9 cellular contexts compared by ENCODE assay signal in the genomic region with DNA sequence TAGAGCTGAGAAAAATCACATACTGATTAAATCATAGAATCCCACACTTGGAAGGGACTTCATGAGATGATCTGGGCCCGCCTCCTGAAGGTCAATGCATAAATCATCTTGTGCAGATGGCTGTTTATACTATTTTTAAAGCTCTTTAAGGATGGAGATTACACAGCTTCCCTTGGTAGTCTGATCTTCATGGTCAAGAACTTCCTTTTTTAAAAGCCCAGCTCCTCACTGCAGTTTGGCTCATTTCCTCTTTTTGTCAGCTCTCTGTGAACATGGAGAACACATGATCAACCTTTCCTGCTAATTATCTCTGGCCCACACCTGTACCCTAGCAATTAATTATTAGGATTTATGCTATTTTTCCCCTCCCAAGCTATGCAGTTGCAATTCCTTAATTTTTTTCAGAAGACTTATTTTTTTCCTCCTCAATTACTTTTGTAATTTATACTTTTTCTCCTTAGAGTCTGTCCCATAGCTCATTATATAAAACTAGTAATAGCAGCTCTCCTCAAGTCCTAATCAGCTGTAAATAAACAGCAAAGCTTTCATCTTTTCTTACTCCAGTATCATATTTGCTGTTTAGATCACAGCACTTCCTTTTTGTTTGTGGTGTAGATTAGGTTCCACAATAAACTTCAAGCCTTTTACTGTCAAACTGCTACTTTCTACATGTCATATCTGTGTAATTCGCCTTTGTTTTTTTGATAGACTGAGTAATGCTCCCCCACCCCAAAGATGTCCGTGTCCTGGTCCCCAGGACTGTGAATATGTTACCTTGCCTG. TPM values are rescaled to one million over a fixed set of nuclear protein-coding genes. Genes with fewer than 3 reads are reported as not detected.
DNase-seq lines count a peak whose midpoint lies in the region; ATAC-seq and TF ChIP-seq lines count a peak whose summit lies in the region.
"Had no signal": no experiment of that assay in that cellular context is flagged by ENCODE, and none has a peak within 500 bp of the region (broad histone marks: within the 10 kb centered on the region; RNA-seq: fewer than 3 reads in every experiment).

No MANE protein-coding gene starts in this region.

- no peak for ATAC-seq in SK-N-SH treated with all-trans-retinoic acid at 6 μM for 48 hours
- peak; percentile 91 for ATAC-seq in HG02759 (IDR thresholded peaks at IDR 0.05; ENCODE audit: unreplicated experiment)

- no peak overlapping the region for H3K4me3 Mint-ChIP-seq in nephron

- H3K9me3 Mint-ChIP-seq in nephron, result peaks cover 2% of the 10 kb centered on the region

- H3K4me1 ChIP-seq in SK-N-SH (ENCODE audit: control insufficient read depth in 1 of 2, insufficient read depth in 2 of 2, low read depth in 1 of 2, low read length in 1 of 2), result no peaks in the 10 kb centered on the region

- H2AFZ ChIP-seq in SK-N-SH (ENCODE audit: low read depth), result no peak overlapping the region

- TF ChIP-seq EP300 in SK-N-SH (IDR thresholded peaks at IDR 0.05; ENCODE audit: borderline replicate concordance in 1 of 2, low read depth in 1 of 2, low read length in 1 of 2), result no peak

- DNase-seq in SK-N-SH (no peak), NB4 (ENCODE audit: low read depth) (peak; percentile 70), NCI-H1436 treated with DMSO at 0.1 percent for 48 hours (lab: John Stamatoyannopoulos, UW) (no peak), NCI-H146 (lab: John Stamatoyannopoulos, UW) (no peak)
- no peak for DNase-seq in stimulated activated CD8-positive, alpha-beta memory T cell treated with anti-CD3 and anti-CD28 coated beads, Interleukin-4, amount 100 ng/mL, for 48 hours

- H3K27ac ChIP-seq in SK-N-SH (ENCODE audit: low read depth in 2 of 2, low read length in 1 of 2), result no peak overlapping the region

- H3K27me3 ChIP-seq in SK-N-SH (ENCODE audit: insufficient read depth), result no peaks in the 10 kb centered on the region

- POLR2A ChIA-PET in SK-N-SH (lab: Yijun Ruan, JAX), result no interaction called here

- H3K4me1 Mint-ChIP-seq in nephron, result peaks cover 23% of the 10 kb centered on the region

- H3K9ac ChIP-seq in SK-N-SH, result no peak overlapping the region

- no peaks in the 10 kb centered on the region for H3K36me3 ChIP-seq in SK-N-SH (replicated peaks in 1 of 2; ENCODE audit: control insufficient read depth in 1 of 2, insufficient read depth in 2 of 2, low read length in 1 of 2)

- TF ChIP-seq CTCF in SK-N-SH (IDR thresholded peaks at IDR 0.05), result no peak
- TF ChIP-seq CTCF in NB4 (IDR thresholded peaks at IDR 0.05; ENCODE audit: low read depth, low read length), result no peak
- no peak for TF ChIP-seq CTCF in nephron (IDR thresholded peaks at IDR 0.05; ENCODE audit: unreplicated experiment in 3 of 3)

- TF ChIP-seq POLR2A in NB4 (IDR thresholded peaks at IDR 0.05; ENCODE audit: extremely low read depth, insufficient read length), result no peak

- H3K4me2 ChIP-seq in SK-N-SH, result no peak overlapping the region

- no peak for TF ChIP-seq RAD21 in SK-N-SH (IDR thresholded peaks at IDR 0.05; ENCODE audit: low read length)

- no peak overlapping the region for H3K4me3 ChIP-seq in SK-N-SH (ENCODE audit: low read depth in 2 of 2, low read length in 1 of 2)
- no peak overlapping the region for H3K4me3 ChIP-seq in NB4 (ENCODE audit: low read depth, low read length)

- H3K9me3 ChIP-seq in SK-N-SH, result peaks cover 7% of the 10 kb centered on the region; the same call in 1 of the 2 replicates

- H3K27ac Mint-ChIP-seq in nephron, result peak overlapping the region; percentile 34 to 92 (median 84)

- no peaks in the 10 kb centered on the region for H3K9me2 ChIP-seq in SK-N-SH

- 54% methylated on average over 3 of the region's 3 CpGs for WGBS in SK-N-SH (ENCODE audit: low lambda C conversion rate)

- peaks cover 5% of the 10 kb centered on the region for H3K27me3 Mint-ChIP-seq in nephron (ENCODE audit: low read depth)

- CTCF ChIA-PET in SK-N-SH (lab: Yijun Ruan, JAX), result interaction anchor here (0.9 to 3.9 kb wide), 4 partner anchors 18 to 540 kb away, joined by 3 to 26 read pairs (median 5); no protein-coding TSS in a partner anchor

- H3F3A ChIP-seq in SK-N-SH (replicated peaks; ENCODE audit: insufficient read depth), result no peaks in the 10 kb centered on the region

- no peaks in the 10 kb centered on the region for H3K36me3 Mint-ChIP-seq in nephron (ENCODE audit: low read depth)

- no peaks in the 10 kb centered on the region for H4K20me1 ChIP-seq in SK-N-SH (ENCODE audit: insufficient read depth)

- no peaks in the 10 kb centered on the region for H3K79me2 ChIP-seq in SK-N-SH (ENCODE audit: insufficient read depth)

TF ChIP-seq in SK-N-SH, 30 proteins besides CTCF, POLR2A, EP300 and RAD21:
- TF ChIP-seq, protein P1, sequence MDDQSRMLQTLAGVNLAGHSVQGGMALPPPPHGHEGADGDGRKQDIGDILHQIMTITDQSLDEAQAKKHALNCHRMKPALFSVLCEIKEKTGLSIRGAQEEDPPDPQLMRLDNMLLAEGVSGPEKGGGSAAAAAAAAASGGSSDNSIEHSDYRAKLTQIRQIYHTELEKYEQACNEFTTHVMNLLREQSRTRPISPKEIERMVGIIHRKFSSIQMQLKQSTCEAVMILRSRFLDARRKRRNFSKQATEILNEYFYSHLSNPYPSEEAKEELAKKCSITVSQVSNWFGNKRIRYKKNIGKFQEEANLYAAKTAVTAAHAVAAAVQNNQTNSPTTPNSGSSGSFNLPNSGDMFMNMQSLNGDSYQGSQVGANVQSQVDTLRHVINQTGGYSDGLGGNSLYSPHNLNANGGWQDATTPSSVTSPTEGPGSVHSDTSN (IDR thresholded peaks at IDR 0.05), result 0 out of 2 replicates have a peak, but pooled peaks have one; percentile 13
- TF ChIP-seq POLR2AphosphoS5 (IDR thresholded peaks at IDR 0.05; ENCODE audit: low read depth, low read length), result no peak

TF ChIP-seq in SK-N-SH treated with all-trans-retinoic acid at 6 μM for 48 hours, 23 proteins besides CTCF, POLR2A, EP300 and RAD21 (continues in another document):
- TF ChIP-seq, protein P2, sequence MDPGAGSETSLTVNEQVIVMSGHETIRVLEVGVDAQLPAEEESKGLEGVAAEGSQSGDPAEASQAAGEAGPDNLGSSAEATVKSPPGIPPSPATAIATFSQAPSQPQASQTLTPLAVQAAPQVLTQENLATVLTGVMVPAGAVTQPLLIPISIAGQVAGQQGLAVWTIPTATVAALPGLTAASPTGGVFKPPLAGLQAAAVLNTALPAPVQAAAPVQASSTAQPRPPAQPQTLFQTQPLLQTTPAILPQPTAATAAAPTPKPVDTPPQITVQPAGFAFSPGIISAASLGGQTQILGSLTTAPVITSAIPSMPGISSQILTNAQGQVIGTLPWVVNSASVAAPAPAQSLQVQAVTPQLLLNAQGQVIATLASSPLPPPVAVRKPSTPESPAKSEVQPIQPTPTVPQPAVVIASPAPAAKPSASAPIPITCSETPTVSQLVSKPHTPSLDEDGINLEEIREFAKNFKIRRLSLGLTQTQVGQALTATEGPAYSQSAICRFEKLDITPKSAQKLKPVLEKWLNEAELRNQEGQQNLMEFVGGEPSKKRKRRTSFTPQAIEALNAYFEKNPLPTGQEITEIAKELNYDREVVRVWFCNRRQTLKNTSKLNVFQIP (CRISPR knock-in tag; IDR thresholded peaks at IDR 0.05; ENCODE audit: borderline replicate concordance, low read depth), result no peak
- TF ChIP-seq, protein P3, sequence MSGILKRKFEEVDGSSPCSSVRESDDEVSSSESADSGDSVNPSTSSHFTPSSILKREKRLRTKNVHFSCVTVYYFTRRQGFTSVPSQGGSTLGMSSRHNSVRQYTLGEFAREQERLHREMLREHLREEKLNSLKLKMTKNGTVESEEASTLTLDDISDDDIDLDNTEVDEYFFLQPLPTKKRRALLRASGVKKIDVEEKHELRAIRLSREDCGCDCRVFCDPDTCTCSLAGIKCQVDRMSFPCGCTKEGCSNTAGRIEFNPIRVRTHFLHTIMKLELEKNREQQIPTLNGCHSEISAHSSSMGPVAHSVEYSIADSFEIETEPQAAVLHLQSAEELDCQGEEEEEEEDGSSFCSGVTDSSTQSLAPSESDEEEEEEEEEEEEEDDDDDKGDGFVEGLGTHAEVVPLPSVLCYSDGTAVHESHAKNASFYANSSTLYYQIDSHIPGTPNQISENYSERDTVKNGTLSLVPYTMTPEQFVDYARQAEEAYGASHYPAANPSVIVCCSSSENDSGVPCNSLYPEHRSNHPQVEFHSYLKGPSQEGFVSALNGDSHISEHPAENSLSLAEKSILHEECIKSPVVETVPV (CRISPR knock-in tag; IDR thresholded peaks at IDR 0.05), result no peak
- TF ChIP-seq ZNF565 (CRISPR knock-in tag; conservative IDR thresholded peaks at IDR 0.05; ENCODE audit: low read depth) (no peak), ZNF70 (CRISPR knock-in tag; IDR thresholded peaks at IDR 0.05) (no peak), ISL1 (CRISPR knock-in tag; IDR thresholded peaks at IDR 0.05) (no peak), ZNF8 (CRISPR knock-in tag; IDR thresholded peaks at IDR 0.05) (no peak), OSR1 (CRISPR knock-in tag; IDR thresholded peaks at IDR 0.05) (no peak), RARB (CRISPR knock-in tag; IDR thresholded peaks at IDR 0.05) (no peak), ZC3H10 (CRISPR knock-in tag; IDR thresholded peaks at IDR 0.05) (no peak), TOX (CRISPR knock-in tag; IDR thresholded peaks at IDR 0.05; ENCODE audit: borderline replicate concordance) (no peak), ZFP3 (CRISPR knock-in tag; IDR thresholded peaks at IDR 0.05) (no peak), PPARA (CRISPR knock-in tag; IDR thresholded peaks at IDR 0.05; ENCODE audit: borderline replicate concordance) (no peak)
- TF ChIP-seq, protein P4, sequence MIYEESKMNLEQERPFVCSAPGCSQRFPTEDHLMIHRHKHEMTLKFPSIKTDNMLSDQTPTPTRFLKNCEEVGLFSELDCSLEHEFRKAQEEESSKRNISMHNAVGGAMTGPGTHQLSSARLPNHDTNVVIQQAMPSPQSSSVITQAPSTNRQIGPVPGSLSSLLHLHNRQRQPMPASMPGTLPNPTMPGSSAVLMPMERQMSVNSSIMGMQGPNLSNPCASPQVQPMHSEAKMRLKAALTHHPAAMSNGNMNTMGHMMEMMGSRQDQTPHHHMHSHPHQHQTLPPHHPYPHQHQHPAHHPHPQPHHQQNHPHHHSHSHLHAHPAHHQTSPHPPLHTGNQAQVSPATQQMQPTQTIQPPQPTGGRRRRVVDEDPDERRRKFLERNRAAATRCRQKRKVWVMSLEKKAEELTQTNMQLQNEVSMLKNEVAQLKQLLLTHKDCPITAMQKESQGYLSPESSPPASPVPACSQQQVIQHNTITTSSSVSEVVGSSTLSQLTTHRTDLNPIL (CRISPR knock-in tag; IDR thresholded peaks at IDR 0.05; ENCODE audit: low read depth), result no peak

RNA-seq across cellular contexts. Expression of gene GCG, which starts 25.7 kb away (rescaled TPM):
- polyA plus RNA-seq in SK-N-SH (2012; rRNA removed), result not detected in 2 replicates
- not detected in 2 replicates for polyA plus RNA-seq in SK-N-SH (2012; cell fraction: cytosol; rRNA removed)
- not detected in 2 replicates for polyA plus RNA-seq in SK-N-SH (2012; cell fraction: nucleus; rRNA removed)
- polyA plus RNA-seq: keratinocyte had no signal

RNA-seq across cellular contexts. Expression of gene DPP4, which starts 52.3 kb away (rescaled TPM):
- 4.8 and 5.0 TPM in 2 replicates for polyA plus RNA-seq in SK-N-SH (2012; rRNA removed)
- polyA plus RNA-seq in SK-N-SH (2012; cell fraction: cytosol; rRNA removed), result 6.3 and 6.7 TPM in 2 replicates
- 1.8 and 4.1 TPM in 2 replicates for polyA plus RNA-seq in SK-N-SH (2012; cell fraction: nucleus; rRNA removed)
